Comparison of ENCODE assay signal across 8 cellular contexts in genomic region chr5:62403411-62404250, GRCh38. TPM values are rescaled to one million over a fixed set of nuclear protein-coding genes. Genes with fewer than 3 reads are reported as not detected.
A peak's percentile ranks its signal among the peaks of the same experiment; 100 is the strongest.
DNase-seq lines count a peak whose midpoint lies in the region; TF ChIP-seq lines count a peak whose summit lies in the region.

DIMT1 (minus strand) TSS chr5:62403905; CDS start chr5:62403772, 133 bp downstream.

- TF ChIP-seq CTCF in GM20000 (IDR thresholded peaks at IDR 0.05; ENCODE audit: extremely low read depth, missing control alignments): no peak

- peaks cover 9% of the 10 kb centered on the region for H3K4me1 ChIP-seq in effector memory CD4-positive, alpha-beta T cell (ENCODE audit: control insufficient read depth, insufficient read depth, low read length, poor library complexity, severe bottlenecking)

- DNase-seq in CMK (ENCODE audit: low read depth): peak; percentile 87
- peak; percentile 95 for DNase-seq in GM20000 (ENCODE audit: low spot score)
- peak; percentile 97 for DNase-seq in HT-29 (ENCODE audit: low spot score)
- DNase-seq in NOMO-1 (lab: John Stamatoyannopoulos, UW; ENCODE audit: unreplicated experiment in 2 of 2): peak; percentile 96 to 97
- DNase-seq in effector memory CD4-positive, alpha-beta T cell: peak; percentile 82 to 91 (median 88)
- peak; percentile 98 for DNase-seq in lung microvascular endothelial cell (ENCODE audit: low read depth in 2 of 2)
- DNase-seq in stimulated activated CD4-positive, alpha-beta T cell treated with anti-CD3 and anti-CD28 coated beads, TNF-alpha, amount 100 ng/mL, for 48 hours (ENCODE audit: low read depth in 3 of 3): peak; percentile 82 to 94 (median 87)

- no peaks in the 10 kb centered on the region for H3K27me3 ChIP-seq in effector memory CD4-positive, alpha-beta T cell (replicated peaks; ENCODE audit: control insufficient read depth, insufficient read depth, low read length, poor library complexity, severe bottlenecking)

- POLR2A ChIA-PET in activated CD8-positive, alpha-beta memory T cell treated with anti-CD3 and anti-CD28 coated beads for 36 hours (lab: Charles Lee): interaction anchor here (0.6 to 2.3 kb wide), 7 partner anchors 9 to 98 kb away, joined by 3 to 38 read pairs (median 3); partner anchors contain the start of genes IPO11 and KIF2A

- peak within 1 kb of the TSS; percentile 94 for H3K27ac ChIP-seq in effector memory CD4-positive, alpha-beta T cell (ENCODE audit: insufficient read depth, low read length, poor library complexity, severe bottlenecking)

- CTCF ChIA-PET in activated CD8-positive, alpha-beta memory T cell treated with anti-CD3 and anti-CD28 coated beads for 36 hours (lab: Charles Lee): interaction anchor here (0.6 to 1.4 kb wide), 5 partner anchors 9 to 96 kb away, joined by 3 to 8 read pairs (median 5); partner anchors contain the start of gene IPO11

- H3K4me3 ChIP-seq in effector memory CD4-positive, alpha-beta T cell (ENCODE audit: insufficient read depth, low read depth, low read length, poor library complexity, severe bottlenecking): peak within 1 kb of the TSS; percentile 99

- peaks cover 15% of the 10 kb centered on the region for H3K36me3 ChIP-seq in effector memory CD4-positive, alpha-beta T cell (ENCODE audit: control insufficient read depth, insufficient read depth, low read length)

- H3K9me3 ChIP-seq in effector memory CD4-positive, alpha-beta T cell (ENCODE audit: control insufficient read depth, low read length): no peaks in the 10 kb centered on the region

RNA-seq across cellular contexts. Expression of gene DIMT1, which starts in this region (rescaled TPM):
- total RNA-seq in HT-29 (2014; rRNA removed; shearing (Covaris generic)): 34.1 and 38.6 TPM in 2 replicates
- total RNA-seq in activated CD8-positive, alpha-beta memory T cell treated with anti-CD3 and anti-CD28 coated beads for 36 hours: 10 to 100 TPM; 60.4 to 63.8 TPM
- total RNA-seq in lung microvascular endothelial cell: 27.9 and 54.2 TPM in 2 replicates

Comparison
In these comparisons a context has a peak if more than half of its experiments do, and no peak if none do; other contexts are left out.
1. Peak in every context shown above with its lines: DNase-seq, H3K4me3 ChIP-seq and H3K27ac ChIP-seq.